12 cellular contexts compared by ENCODE assay signal in the genomic region with DNA sequence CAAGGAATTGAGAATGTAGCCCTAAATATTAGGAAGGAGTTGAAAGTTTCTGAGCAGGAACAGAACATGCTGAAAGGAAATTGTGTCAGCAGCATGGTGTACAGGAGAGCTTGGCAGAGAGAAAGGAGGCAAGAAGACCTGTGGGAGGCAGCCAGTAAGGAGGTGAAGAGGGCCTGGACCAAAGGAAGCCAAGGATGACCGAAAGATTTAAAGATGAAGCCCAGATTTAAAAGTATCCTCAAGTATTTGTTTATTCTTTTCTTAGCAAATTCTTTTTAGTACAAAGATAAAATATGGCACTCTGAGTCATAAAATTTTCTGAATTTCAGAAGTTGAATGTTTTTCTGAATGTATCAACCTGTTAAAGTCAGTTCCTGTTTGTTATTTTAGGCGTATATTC. TPM values are rescaled to one million over a fixed set of nuclear protein-coding genes. Genes with fewer than 3 reads are reported as not detected.
DNase-seq lines count a peak whose midpoint lies in the region; ATAC-seq and TF ChIP-seq lines count a peak whose summit lies in the region.
"Had no signal": no experiment of that assay in that cellular context is flagged by ENCODE, and none has a peak within 500 bp of the region (broad histone marks: within the 10 kb centered on the region; RNA-seq: fewer than 3 reads in every experiment).

No MANE protein-coding gene starts in this region.

- H3K9me2 ChIP-seq in hepatocyte (replicated peaks; ENCODE audit: insufficient read depth) = no peaks in the 10 kb centered on the region

- H2BK20ac ChIP-seq in H9 (ENCODE audit: low read depth, low read length, poor library complexity, severe bottlenecking) = no peak overlapping the region

- no peak overlapping the region for H2BK5ac ChIP-seq in H9 (ENCODE audit: insufficient read length, low read length)

- H3K79me2 ChIP-seq in H9 (ENCODE audit: insufficient read depth, low read length) = peaks cover 35% of the 10 kb centered on the region; the same call in 1 of the 2 replicates
- H3K79me2 ChIP-seq in hepatocyte = peaks cover 77% of the 10 kb centered on the region

- H3K9ac ChIP-seq in H9 (ENCODE audit: extremely low read depth, insufficient read length, low read length) = peak overlapping the region; percentile 2

- H3K4me2 ChIP-seq in H9 (ENCODE audit: insufficient read depth, insufficient read length, low read length) (peak overlapping the region; percentile 32), hepatocyte (peak overlapping the region; percentile 80)

- H3K27ac ChIP-seq in H9 (ENCODE audit: insufficient read length, low read depth, low read length) (peak overlapping the region; percentile 7), hepatocyte (no peak overlapping the region)
- H3K27ac ChIP-seq: psoas muscle, upper lobe of right lung had no signal

- H3K4me1 Mint-ChIP-seq in H9 = peaks cover 59 to 67% of the 10 kb centered on the region in 2 experiments
- peaks cover 35 to 68% of the 10 kb centered on the region in 2 donors for H3K4me1 Mint-ChIP-seq in stimulated activated naive B cell treated with anti-CD40 and anti-IgM and Interleukin-4, amounts not matched to agents 10 μg/mL and 1 μg/mL and 100 μg/mL, for 72 hours

- no CpG with 5 or more reads among the region's 2 CpGs for WGBS in H9 (ENCODE audit: extremely low coverage, insufficient read length, low lambda C conversion rate)
- 90% methylated on average over 2 of the region's 2 CpGs for WGBS in hepatocyte (ENCODE audit: low lambda C conversion rate, missing lambda C conversion rate)

- no peak overlapping the region for H2AFZ ChIP-seq in H9 (ENCODE audit: low read length)
- H2AFZ ChIP-seq in hepatocyte = no peak overlapping the region

- ATAC-seq in stimulated activated naive B cell treated with anti-CD40 and anti-IgM and Interleukin-4, amounts not matched to agents 10 μg/mL and 1 μg/mL and 100 μg/mL, for 72 hours (replicated peaks) = no peak
- ATAC-seq: activated CD8-positive, alpha-beta T cell treated with anti-CD3 and anti-CD28 coated beads, Interleukin-2, amount 10 ng/mL, durations not matched to agents 7 days and 5 days; activated naive CD8-positive, alpha-beta T cell treated with anti-CD3 and anti-CD28 coated beads, Interleukin-2, amount 50 U/mL, for 24 hours; psoas muscle; upper lobe of right lung had no signal

- H2AK5ac ChIP-seq in H9 (ENCODE audit: insufficient read length, low read length) = no peak overlapping the region

- H3K27me3 ChIP-seq in H9 (ENCODE audit: insufficient read depth, low read length) (peaks cover 3% of the 10 kb centered on the region), hepatocyte (no peaks in the 10 kb centered on the region)
- H3K27me3 ChIP-seq: upper lobe of right lung had no signal

- H3K4me1 ChIP-seq in H9 (ENCODE audit: insufficient read depth, low read length) = peaks cover 14% of the 10 kb centered on the region; the same call in 1 of the 2 replicates
- H3K4me1 ChIP-seq in hepatocyte (ENCODE audit: insufficient read depth) = peaks cover 9% of the 10 kb centered on the region

- H3K36me3 ChIP-seq in hepatocyte (replicated peaks; ENCODE audit: insufficient read depth, low read depth) = no peaks in the 10 kb centered on the region
- H3K36me3 ChIP-seq: upper lobe of right lung had no signal

- H3K27me3 Mint-ChIP-seq in H9 (ENCODE audit: low read depth) = peaks cover 12% of the 10 kb centered on the region
- H3K27me3 Mint-ChIP-seq in stimulated activated naive B cell treated with anti-CD40 and anti-IgM and Interleukin-4, amounts not matched to agents 10 μg/mL and 1 μg/mL and 100 μg/mL, for 72 hours = peaks cover 8 to 16% of the 10 kb centered on the region in 2 donors

- H3K23me2 ChIP-seq in H9 (ENCODE audit: insufficient read length, low read depth, low read length, poor library complexity, severe bottlenecking) = peaks cover 5% of the 10 kb centered on the region

- H3K4me3 Mint-ChIP-seq in H9 = peak overlapping the region in 1 of 2 experiments; percentile 22; a peak in 3 of 5 replicates
- H3K4me3 Mint-ChIP-seq in stimulated activated naive B cell treated with anti-CD40 and anti-IgM and Interleukin-4, amounts not matched to agents 10 μg/mL and 1 μg/mL and 100 μg/mL, for 72 hours = peak overlapping the region; percentile 36 to 68
- H3K4me3 Mint-ChIP-seq: activated CD8-positive, alpha-beta T cell treated with anti-CD3 and anti-CD28 coated beads, Interleukin-2, amount 10 ng/mL, durations not matched to agents 7 days and 5 days; activated naive CD8-positive, alpha-beta T cell treated with anti-CD3 and anti-CD28 coated beads, Interleukin-2, amount 50 U/mL, for 24 hours; T-helper 1 cell treated with Interleukin-12 subunit alpha and Interleukin-12 subunit beta and Interleukin-4 antibody, amounts not matched to agents 30 μg/mL and 1 μg/mL, for 36 hours had no signal

- H3K79me1 ChIP-seq in H9 (ENCODE audit: insufficient read depth, low read depth, low read length, poor library complexity, severe bottlenecking) = peaks cover 6% of the 10 kb centered on the region

- H3K23ac ChIP-seq in H9 (ENCODE audit: insufficient read length, low read depth, low read length) = no peak overlapping the region

- H3K36me3 Mint-ChIP-seq in H9 (ENCODE audit: insufficient read depth in 1 of 3, low read depth in 3 of 3) = peaks cover 0 to 4% (median 2%) of the 10 kb centered on the region in 3 experiments; a peak in 2 of 7 replicates
- H3K36me3 Mint-ChIP-seq in stimulated activated naive B cell treated with anti-CD40 and anti-IgM and Interleukin-4, amounts not matched to agents 10 μg/mL and 1 μg/mL and 100 μg/mL, for 72 hours = peaks cover 10 to 13% of the 10 kb centered on the region in 2 donors

- H3K27ac Mint-ChIP-seq in H9 = peak overlapping the region in 1 of 3 experiments; percentile 19; a peak in 1 of 7 replicates
- no peak overlapping the region for H3K27ac Mint-ChIP-seq in stimulated activated naive B cell treated with anti-CD40 and anti-IgM and Interleukin-4, amounts not matched to agents 10 μg/mL and 1 μg/mL and 100 μg/mL, for 72 hours
- H3K27ac Mint-ChIP-seq: activated CD8-positive, alpha-beta T cell treated with anti-CD3 and anti-CD28 coated beads, Interleukin-2, amount 10 ng/mL, durations not matched to agents 7 days and 5 days; activated naive CD8-positive, alpha-beta T cell treated with anti-CD3 and anti-CD28 coated beads, Interleukin-2, amount 50 U/mL, for 24 hours; T-helper 1 cell treated with Interleukin-12 subunit alpha and Interleukin-12 subunit beta and Interleukin-4 antibody, amounts not matched to agents 30 μg/mL and 1 μg/mL, for 36 hours had no signal

- H4K20me1 ChIP-seq in H9 (ENCODE audit: control insufficient read depth, insufficient read depth, insufficient read length) (no peaks in the 10 kb centered on the region), hepatocyte (ENCODE audit: insufficient read depth, poor library complexity, severe bottlenecking) (peaks cover 21% of the 10 kb centered on the region)

- no peak overlapping the region for H2BK12ac ChIP-seq in H9 (ENCODE audit: insufficient read length, low read depth, low read length)

- no peak overlapping the region for H3K4me3 ChIP-seq in hepatocyte
- H3K4me3 ChIP-seq: psoas muscle had no signal

- no peak overlapping the region for H3K56ac ChIP-seq in H9 (ENCODE audit: insufficient read length, low read depth, low read length)

- H2BK15ac ChIP-seq in H9 (ENCODE audit: low read depth, low read length) = no peak overlapping the region

- H2BK120ac ChIP-seq in H9 (ENCODE audit: low read depth, low read length, poor library complexity, severe bottlenecking) = no peak overlapping the region

- no peaks in the 10 kb centered on the region for H3K9me3 ChIP-seq in H9 (ENCODE audit: control insufficient read depth, low read depth, low read length)
- no peaks in the 10 kb centered on the region for H3K9me3 ChIP-seq in hepatocyte (ENCODE audit: low read depth)
- H3K9me3 ChIP-seq: psoas muscle, upper lobe of right lung had no signal

- no peak overlapping the region for H3K4ac ChIP-seq in H9 (ENCODE audit: low read depth, low read length)

- H3K9me3 Mint-ChIP-seq in H9 = peaks cover 0 to 2% of the 10 kb centered on the region in 2 experiments; a peak in 1 of 5 replicates
- H3K9me3 Mint-ChIP-seq in stimulated activated naive B cell treated with anti-CD40 and anti-IgM and Interleukin-4, amounts not matched to agents 10 μg/mL and 1 μg/mL and 100 μg/mL, for 72 hours = no peaks in the 10 kb centered on the region
- H3K9me3 Mint-ChIP-seq: activated naive CD8-positive, alpha-beta T cell treated with anti-CD3 and anti-CD28 coated beads, Interleukin-2, amount 50 U/mL, for 24 hours; T-helper 1 cell treated with Interleukin-12 subunit alpha and Interleukin-12 subunit beta and Interleukin-4 antibody, amounts not matched to agents 30 μg/mL and 1 μg/mL, for 36 hours had no signal

- no peak for DNase-seq in H9
- DNase-seq in amniotic epithelial cell (ENCODE audit: low read depth) = peak; percentile 73
- DNase-seq in hepatocyte (ENCODE audit: low spot score) = no peak
- no peak for DNase-seq in stimulated activated naive B cell treated with anti-CD40 and anti-IgM and Interleukin-4, amounts not matched to agents 10 μg/mL and 1 μg/mL and 100 μg/mL, for 72 hours
- no peak for DNase-seq in NCI-H82 (lab: John Stamatoyannopoulos, UW)
- DNase-seq in NCI-H2227 treated with DMSO at 0.1 percent for 48 hours (lab: John Stamatoyannopoulos, UW) = no peak
- no peak for DNase-seq in stimulated activated CD4-positive, alpha-beta T cell treated with anti-CD3 and anti-CD28 coated beads, Interleukin-2, amount 100 ng/mL, for 48 hours
- DNase-seq: activated CD8-positive, alpha-beta T cell treated with anti-CD3 and anti-CD28 coated beads, Interleukin-2, amount 10 ng/mL, durations not matched to agents 7 days and 5 days; activated naive CD8-positive, alpha-beta T cell treated with anti-CD3 and anti-CD28 coated beads, Interleukin-2, amount 50 U/mL, for 24 hours; psoas muscle; upper lobe of right lung had no signal

- H4K5ac ChIP-seq in H9 (ENCODE audit: insufficient read length, low read depth, low read length) = no peak overlapping the region

- H4K8ac ChIP-seq in H9 (replicated peaks; ENCODE audit: insufficient read length, low read depth, low read length) = no peak overlapping the region

- H3T11ph ChIP-seq in H9 (ENCODE audit: low read length) = no peak overlapping the region

- no peak overlapping the region for H3K14ac ChIP-seq in H9 (ENCODE audit: insufficient read depth, low read length)

- TF ChIP-seq CTCF in H9 (conservative IDR thresholded peaks at IDR 0.05) = no peak
- TF ChIP-seq CTCF in hepatocyte (IDR thresholded peaks at IDR 0.05; ENCODE audit: poor library complexity) = no peak

- H3K18ac ChIP-seq in H9 (ENCODE audit: insufficient read length, low read depth, low read length) = no peak overlapping the region

- H4K91ac ChIP-seq in H9 (ENCODE audit: insufficient read length, low read depth, low read length) = no peak overlapping the region

RNA-seq across cellular contexts. Expression of a gene that starts 3.5 kb away (rescaled TPM):
- total RNA-seq in H9 (2021) (35.7 and 38.4 TPM in 2 replicates), hepatocyte (32.3 and 36.7 TPM in 2 replicates)
- polyA plus RNA-seq in hepatocyte = 17.8 and 19.3 TPM in 2 replicates

RNA-seq across cellular contexts. Expression of a gene that starts 35.4 kb away (rescaled TPM):
- total RNA-seq in H9 (2021) = 13.2 and 15.5 TPM in 2 replicates
- total RNA-seq in hepatocyte = 175 and 225 TPM in 2 replicates
- 244 and 466 TPM in 2 replicates for polyA plus RNA-seq in hepatocyte
- total RNA-seq: activated CD8-positive, alpha-beta T cell treated with anti-CD3 and anti-CD28 coated beads, Interleukin-2, amount 10 ng/mL, durations not matched to agents 7 days and 5 days had no signal

Comparison
In these comparisons a context has a peak if more than half of its experiments do, and no peak if none do; other contexts are left out.
1. RNA of a gene that starts 35.4 kb away (total RNA-seq): 175 to 225 TPM in hepatocyte; 13.2 to 15.5 TPM in H9; every median in the first group is over 10 times any median in the second.